Comparison of ENCODE assay signal across 3 cellular contexts in genomic region chr11:63910605-63911195, GRCh38.
TF ChIP-seq lines count a peak whose summit lies in the region.

No MANE protein-coding gene starts in this region.

TF ChIP-seq in SK-N-SH, 30 proteins besides CTCF, POLR2A, EP300 and RAD21:
- TF ChIP-seq, protein P1, sequence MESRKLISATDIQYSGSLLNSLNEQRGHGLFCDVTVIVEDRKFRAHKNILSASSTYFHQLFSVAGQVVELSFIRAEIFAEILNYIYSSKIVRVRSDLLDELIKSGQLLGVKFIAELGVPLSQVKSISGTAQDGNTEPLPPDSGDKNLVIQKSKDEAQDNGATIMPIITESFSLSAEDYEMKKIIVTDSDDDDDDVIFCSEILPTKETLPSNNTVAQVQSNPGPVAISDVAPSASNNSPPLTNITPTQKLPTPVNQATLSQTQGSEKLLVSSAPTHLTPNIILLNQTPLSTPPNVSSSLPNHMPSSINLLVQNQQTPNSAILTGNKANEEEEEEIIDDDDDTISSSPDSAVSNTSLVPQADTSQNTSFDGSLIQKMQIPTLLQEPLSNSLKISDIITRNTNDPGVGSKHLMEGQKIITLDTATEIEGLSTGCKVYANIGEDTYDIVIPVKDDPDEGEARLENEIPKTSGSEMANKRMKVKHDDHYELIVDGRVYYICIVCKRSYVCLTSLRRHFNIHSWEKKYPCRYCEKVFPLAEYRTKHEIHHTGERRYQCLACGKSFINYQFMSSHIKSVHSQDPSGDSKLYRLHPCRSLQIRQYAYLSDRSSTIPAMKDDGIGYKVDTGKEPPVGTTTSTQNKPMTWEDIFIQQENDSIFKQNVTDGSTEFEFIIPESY (IDR thresholded peaks at IDR 0.05; ENCODE audit: borderline replicate concordance, low read depth), result no peak
- no peak for TF ChIP-seq MXI1 (IDR thresholded peaks at IDR 0.05; ENCODE audit: low read depth, low read length)
- no peak for TF ChIP-seq RCOR1 (IDR thresholded peaks at IDR 0.05; ENCODE audit: low read length)

TF ChIP-seq in SK-N-SH treated with all-trans-retinoic acid at 6 μM for 48 hours, 23 proteins besides CTCF, POLR2A, EP300 and RAD21:
- TF ChIP-seq ARNTL (CRISPR knock-in tag; IDR thresholded peaks at IDR 0.05; ENCODE audit: borderline replicate concordance, low read depth) (no peak), ZNF565 (CRISPR knock-in tag; conservative IDR thresholded peaks at IDR 0.05; ENCODE audit: low read depth) (no peak), ZNF8 (CRISPR knock-in tag; IDR thresholded peaks at IDR 0.05) (no peak), PATZ1 (CRISPR knock-in tag; IDR thresholded peaks at IDR 0.05; ENCODE audit: borderline replicate concordance) (no peak)

TF ChIP-seq in WTC11, 78 proteins besides CTCF, POLR2A, EP300 and RAD21:
- TF ChIP-seq ZNF232 (CRISPR knock-in tag; IDR thresholded peaks at IDR 0.05), result no peak
- TF ChIP-seq NFATC4 (CRISPR knock-in tag; IDR thresholded peaks at IDR 0.05), result no peak
- TF ChIP-seq ERG (CRISPR knock-in tag; IDR thresholded peaks at IDR 0.05), result no peak
- no peak for TF ChIP-seq STAT6 (CRISPR knock-in tag; conservative IDR thresholded peaks at IDR 0.05; ENCODE audit: low read depth)
- no peak for TF ChIP-seq SMAD4 (CRISPR knock-in tag; IDR thresholded peaks at IDR 0.05)
- TF ChIP-seq, protein P2, sequence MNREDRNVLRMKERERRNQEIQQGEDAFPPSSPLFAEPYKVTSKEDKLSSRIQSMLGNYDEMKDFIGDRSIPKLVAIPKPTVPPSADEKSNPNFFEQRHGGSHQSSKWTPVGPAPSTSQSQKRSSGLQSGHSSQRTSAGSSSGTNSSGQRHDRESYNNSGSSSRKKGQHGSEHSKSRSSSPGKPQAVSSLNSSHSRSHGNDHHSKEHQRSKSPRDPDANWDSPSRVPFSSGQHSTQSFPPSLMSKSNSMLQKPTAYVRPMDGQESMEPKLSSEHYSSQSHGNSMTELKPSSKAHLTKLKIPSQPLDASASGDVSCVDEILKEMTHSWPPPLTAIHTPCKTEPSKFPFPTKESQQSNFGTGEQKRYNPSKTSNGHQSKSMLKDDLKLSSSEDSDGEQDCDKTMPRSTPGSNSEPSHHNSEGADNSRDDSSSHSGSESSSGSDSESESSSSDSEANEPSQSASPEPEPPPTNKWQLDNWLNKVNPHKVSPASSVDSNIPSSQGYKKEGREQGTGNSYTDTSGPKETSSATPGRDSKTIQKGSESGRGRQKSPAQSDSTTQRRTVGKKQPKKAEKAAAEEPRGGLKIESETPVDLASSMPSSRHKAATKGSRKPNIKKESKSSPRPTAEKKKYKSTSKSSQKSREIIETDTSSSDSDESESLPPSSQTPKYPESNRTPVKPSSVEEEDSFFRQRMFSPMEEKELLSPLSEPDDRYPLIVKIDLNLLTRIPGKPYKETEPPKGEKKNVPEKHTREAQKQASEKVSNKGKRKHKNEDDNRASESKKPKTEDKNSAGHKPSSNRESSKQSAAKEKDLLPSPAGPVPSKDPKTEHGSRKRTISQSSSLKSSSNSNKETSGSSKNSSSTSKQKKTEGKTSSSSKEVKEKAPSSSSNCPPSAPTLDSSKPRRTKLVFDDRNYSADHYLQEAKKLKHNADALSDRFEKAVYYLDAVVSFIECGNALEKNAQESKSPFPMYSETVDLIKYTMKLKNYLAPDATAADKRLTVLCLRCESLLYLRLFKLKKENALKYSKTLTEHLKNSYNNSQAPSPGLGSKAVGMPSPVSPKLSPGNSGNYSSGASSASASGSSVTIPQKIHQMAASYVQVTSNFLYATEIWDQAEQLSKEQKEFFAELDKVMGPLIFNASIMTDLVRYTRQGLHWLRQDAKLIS (CRISPR knock-in tag; IDR thresholded peaks at IDR 0.05; ENCODE audit: borderline replicate concordance), result no peak
- TF ChIP-seq, protein P3, sequence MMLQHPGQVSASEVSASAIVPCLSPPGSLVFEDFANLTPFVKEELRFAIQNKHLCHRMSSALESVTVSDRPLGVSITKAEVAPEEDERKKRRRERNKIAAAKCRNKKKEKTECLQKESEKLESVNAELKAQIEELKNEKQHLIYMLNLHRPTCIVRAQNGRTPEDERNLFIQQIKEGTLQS (CRISPR knock-in tag; conservative IDR thresholded peaks at IDR 0.05), result no peak
- no peak for TF ChIP-seq FOXK1 (CRISPR knock-in tag; IDR thresholded peaks at IDR 0.05)
- no peak for TF ChIP-seq GTF2I (CRISPR knock-in tag; conservative IDR thresholded peaks at IDR 0.05)
TF ChIP-seq in WTC11: peak in this region for 0.
